8 cellular contexts compared by ENCODE assay signal in genomic region chr12:7129647-7130536, GRCh38. TPM values are rescaled to one million over a fixed set of nuclear protein-coding genes. Genes with fewer than 3 reads are reported as not detected.
DNase-seq lines count a peak whose midpoint lies in the region; ATAC-seq and TF ChIP-seq lines count a peak whose summit lies in the region.

CLSTN3 (plus strand) TSS chr12:7130371; CDS start chr12:7130649, 278 bp downstream.

- peak within 1 kb of the TSS; percentile 57 to 88 (median 80) for H3K4me3 ChIP-seq in liver (ENCODE audit: low read depth in 1 of 3, low read length in 3 of 3)

- ATAC-seq in HG03108 (IDR thresholded peaks at IDR 0.05; ENCODE audit: unreplicated experiment) = peak; percentile 40

- H3K36me3 ChIP-seq in liver (ENCODE audit: control insufficient read depth in 4 of 4, insufficient read depth in 3 of 4, low read depth in 1 of 4, low read length in 3 of 4) = peaks cover 0 to 15% (median 12%) of the 10 kb centered on the region in 4 donors

- CTCF ChIA-PET in activated CD4-positive, alpha-beta memory T cell treated with anti-CD3 and anti-CD28 coated beads for 36 hours (lab: Charles Lee) = interaction anchor here (1.0 to 1.7 kb wide), 6 partner anchors 11 to 112 kb away, joined by 3 to 9 read pairs (median 4); partner anchors contain the start of gene LPCAT3

- peaks cover 1 to 42% (median 29%) of the 10 kb centered on the region in 4 donors for H3K4me1 ChIP-seq in liver (ENCODE audit: control insufficient read depth in 4 of 4, insufficient read depth in 4 of 4, low read length in 3 of 4)

- under 1% methylated on average over 48 of the region's 48 CpGs for WGBS in liver

- H3K9ac ChIP-seq in liver (ENCODE audit: low read depth in 1 of 2, low read length in 2 of 2) = peak within 1 kb of the TSS; percentile 71 to 83

- peak within 1 kb of the TSS; percentile 65 for H3K27ac Mint-ChIP-seq in activated CD4-positive, alpha-beta memory T cell treated with anti-CD3 and anti-CD28 coated beads for 36 hours

- DNase-seq in NCI-H524 (lab: John Stamatoyannopoulos, UW) (peak; percentile 50 to 73), NCI-H524 treated with DMSO at 0.1 percent for 48 hours (lab: John Stamatoyannopoulos, UW) (no peak), NCI-H526 (lab: John Stamatoyannopoulos, UW) (peak; percentile 60 to 90), dermis blood vessel endothelial cell (peak; percentile 81)
- DNase-seq in activated CD4-positive, alpha-beta memory T cell treated with anti-CD3 and anti-CD28 coated beads for 36 hours = peak; percentile 91
- DNase-seq in stimulated activated CD4-positive, alpha-beta T cell treated with anti-CD3 and anti-CD28 coated beads, Interleukin-4, amount 100 ng/mL, for 1 hour = peak; percentile 84

- H3K4me3 Mint-ChIP-seq in activated CD4-positive, alpha-beta memory T cell treated with anti-CD3 and anti-CD28 coated beads for 36 hours = peak within 1 kb of the TSS; percentile 87

- POLR2A ChIA-PET in activated CD4-positive, alpha-beta memory T cell treated with anti-CD3 and anti-CD28 coated beads for 36 hours (lab: Charles Lee) = interaction anchor here (1.3 kb wide), 1 partner anchor 186 kb away, joined by 5 read pairs; the partner anchor contains the start of genes C12orf57 and RNU7-1

- intact Hi-C loops in activated CD4-positive, alpha-beta memory T cell treated with anti-CD3 and anti-CD28 coated beads for 36 hours (cut with micrococcal nuclease) = loop anchor here (1.0 to 5.0 kb wide), 3 partner anchors 22 to 507 kb away; partner anchors contain the start of gene LPCAT3

- H3K4me1 Mint-ChIP-seq in activated CD4-positive, alpha-beta memory T cell treated with anti-CD3 and anti-CD28 coated beads for 36 hours (ENCODE audit: low read depth) = peaks cover 28% of the 10 kb centered on the region

- peaks cover 2% of the 10 kb centered on the region for H3K36me3 Mint-ChIP-seq in activated CD4-positive, alpha-beta memory T cell treated with anti-CD3 and anti-CD28 coated beads for 36 hours

- H3K9me3 ChIP-seq in liver (ENCODE audit: control insufficient read depth in 4 of 4, low read length in 3 of 4) = no peaks in the 10 kb centered on the region

- H3K9me3 Mint-ChIP-seq in activated CD4-positive, alpha-beta memory T cell treated with anti-CD3 and anti-CD28 coated beads for 36 hours = no peaks in the 10 kb centered on the region

- no peaks in the 10 kb centered on the region for H3K27me3 Mint-ChIP-seq in activated CD4-positive, alpha-beta memory T cell treated with anti-CD3 and anti-CD28 coated beads for 36 hours

- no peak for TF ChIP-seq RAD21 in liver (IDR thresholded peaks at IDR 0.05)

- no peaks in the 10 kb centered on the region for H3K27me3 ChIP-seq in liver (ENCODE audit: control insufficient read depth in 4 of 4, insufficient read depth in 4 of 4, low read length in 3 of 4)

- peak within 1 kb of the TSS; percentile 83 to 89 for H3K27ac ChIP-seq in liver (ENCODE audit: low read depth in 1 of 2, low read length in 2 of 2)

- no peak for TF ChIP-seq CTCF in liver (IDR thresholded peaks at IDR 0.05; ENCODE audit: low read depth, low read length, missing input control)

TF ChIP-seq in liver, 16 proteins besides CTCF, POLR2A, EP300 and RAD21:
- no peak for TF ChIP-seq ATF3 (IDR thresholded peaks at IDR 0.05)
- TF ChIP-seq ZBTB33 (IDR thresholded peaks at IDR 0.05) = no peak
- peak in 1 of 2 donors; percentile 53 for TF ChIP-seq JUND (IDR thresholded peaks at IDR 0.05)
- TF ChIP-seq, protein P1, sequence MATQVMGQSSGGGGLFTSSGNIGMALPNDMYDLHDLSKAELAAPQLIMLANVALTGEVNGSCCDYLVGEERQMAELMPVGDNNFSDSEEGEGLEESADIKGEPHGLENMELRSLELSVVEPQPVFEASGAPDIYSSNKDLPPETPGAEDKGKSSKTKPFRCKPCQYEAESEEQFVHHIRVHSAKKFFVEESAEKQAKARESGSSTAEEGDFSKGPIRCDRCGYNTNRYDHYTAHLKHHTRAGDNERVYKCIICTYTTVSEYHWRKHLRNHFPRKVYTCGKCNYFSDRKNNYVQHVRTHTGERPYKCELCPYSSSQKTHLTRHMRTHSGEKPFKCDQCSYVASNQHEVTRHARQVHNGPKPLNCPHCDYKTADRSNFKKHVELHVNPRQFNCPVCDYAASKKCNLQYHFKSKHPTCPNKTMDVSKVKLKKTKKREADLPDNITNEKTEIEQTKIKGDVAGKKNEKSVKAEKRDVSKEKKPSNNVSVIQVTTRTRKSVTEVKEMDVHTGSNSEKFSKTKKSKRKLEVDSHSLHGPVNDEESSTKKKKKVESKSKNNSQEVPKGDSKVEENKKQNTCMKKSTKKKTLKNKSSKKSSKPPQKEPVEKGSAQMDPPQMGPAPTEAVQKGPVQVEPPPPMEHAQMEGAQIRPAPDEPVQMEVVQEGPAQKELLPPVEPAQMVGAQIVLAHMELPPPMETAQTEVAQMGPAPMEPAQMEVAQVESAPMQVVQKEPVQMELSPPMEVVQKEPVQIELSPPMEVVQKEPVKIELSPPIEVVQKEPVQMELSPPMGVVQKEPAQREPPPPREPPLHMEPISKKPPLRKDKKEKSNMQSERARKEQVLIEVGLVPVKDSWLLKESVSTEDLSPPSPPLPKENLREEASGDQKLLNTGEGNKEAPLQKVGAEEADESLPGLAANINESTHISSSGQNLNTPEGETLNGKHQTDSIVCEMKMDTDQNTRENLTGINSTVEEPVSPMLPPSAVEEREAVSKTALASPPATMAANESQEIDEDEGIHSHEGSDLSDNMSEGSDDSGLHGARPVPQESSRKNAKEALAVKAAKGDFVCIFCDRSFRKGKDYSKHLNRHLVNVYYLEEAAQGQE (IDR thresholded peaks at IDR 0.05) = peak; percentile 68
- TF ChIP-seq TAF1 (conservative IDR thresholded peaks at IDR 0.05) = peak; percentile 50
- peak in 1 of 2 donors; percentile 61 for TF ChIP-seq EGR1 (IDR thresholded peaks at IDR 0.05; ENCODE audit: low read depth in 2 of 2)
- peak in 1 of 2 donors; percentile 19 for TF ChIP-seq RXRA (IDR thresholded peaks at IDR 0.05)
- no peak for TF ChIP-seq HNF4G (IDR thresholded peaks at IDR 0.05)
- TF ChIP-seq FOXA1 (IDR thresholded peaks at IDR 0.05) = no peak
- no peak for TF ChIP-seq GABPA (IDR thresholded peaks at IDR 0.05 in 1 of 2, conservative IDR thresholded peaks at IDR 0.05 in 1 of 2)
- TF ChIP-seq SP1 (IDR thresholded peaks at IDR 0.05) = peak; percentile 40

RNA-seq across cellular contexts. Expression of gene CLSTN3, which starts in this region (rescaled TPM):
- 10 to 100 TPM; 40.1 to 44.7 TPM for total RNA-seq in activated CD4-positive, alpha-beta memory T cell treated with anti-CD3 and anti-CD28 coated beads for 36 hours
- total RNA-seq in dermis blood vessel endothelial cell = 35.2 and 42.0 TPM in 2 replicates
- 10 to 100 TPM; 27.1 to 37.2 TPM for total RNA-seq in liver
- polyA plus RNA-seq in liver = 10 to 100 TPM in 1 of 2 donors, 1 to 10 TPM in 1; 6.1 to 26.5 TPM
